Comparison of ENCODE assay signal across 19 cellular contexts in genomic region chr10:130875116-130875515, GRCh38.
DNase-seq lines count a peak whose midpoint lies in the region; ATAC-seq and TF ChIP-seq lines count a peak whose summit lies in the region.
"Had no signal": no experiment of that assay in that cellular context is flagged by ENCODE, and none has a peak within 500 bp of the region (broad histone marks: within the 10 kb centered on the region; RNA-seq: fewer than 3 reads in every experiment).

No MANE protein-coding gene starts in this region.

- H3K27me3 ChIP-seq in endodermal cell (ENCODE audit: control insufficient read depth, insufficient read depth, low read length, poor library complexity, severe bottlenecking) (no peaks in the 10 kb centered on the region), sigmoid colon (no peaks in the 10 kb centered on the region)
- H3K27me3 ChIP-seq: BLaER1 treated with 17β-estradiol and CSF1 and Interleukin-3, amounts not matched to agents 10 nM and 100 nM had no signal

- H3K4me1 ChIP-seq in endodermal cell (ENCODE audit: control insufficient read depth, insufficient read depth, low read length) (no peaks in the 10 kb centered on the region), sigmoid colon (no peaks in the 10 kb centered on the region)
- H3K4me1 ChIP-seq: A549, Caco-2 had no signal

- H3K9ac ChIP-seq in endodermal cell (ENCODE audit: extremely low read depth, low read length, poor library complexity, severe bottlenecking): no peak overlapping the region
- H3K9ac ChIP-seq: BLaER1 treated with 17β-estradiol and CSF1 and Interleukin-3, amounts not matched to agents 10 nM and 100 nM had no signal

- no peaks in the 10 kb centered on the region for H3K36me3 Mint-ChIP-seq in endodermal cell (ENCODE audit: low read depth)
- H3K36me3 Mint-ChIP-seq: CD8-positive, alpha-beta T cell had no signal

- intact Hi-C loops in cardiac septum (cut with DNase I) (no loop called here), left cardiac atrium (cut with DNase I) (no loop called here), sigmoid colon (cut with DNase I) (no loop called here)

- H3K4me3 ChIP-seq in endodermal cell (ENCODE audit: low read length): no peak overlapping the region
- no peak overlapping the region for H3K4me3 ChIP-seq in sigmoid colon
- H3K4me3 ChIP-seq: A549; BLaER1 treated with 17β-estradiol and CSF1 and Interleukin-3, amounts not matched to agents 10 nM and 100 nM; GM12878 had no signal

- no peaks in the 10 kb centered on the region for H3K9me3 Mint-ChIP-seq in endodermal cell
- H3K9me3 Mint-ChIP-seq: CD4-positive, alpha-beta T cell; CD8-positive, alpha-beta T cell had no signal

- no peak overlapping the region for H3K27ac Mint-ChIP-seq in endodermal cell
- H3K27ac Mint-ChIP-seq: B cell; CD4-positive, alpha-beta T cell; CD8-positive, alpha-beta T cell had no signal

- no peak for TF ChIP-seq CTCF in VCaP (conservative IDR thresholded peaks at IDR 0.05)
- TF ChIP-seq CTCF in endodermal cell (conservative IDR thresholded peaks at IDR 0.05): no peak
- TF ChIP-seq CTCF in sigmoid colon (IDR thresholded peaks at IDR 0.05): no peak

- no peak for TF ChIP-seq EP300 in sigmoid colon (IDR thresholded peaks at IDR 0.05)

- TF ChIP-seq POLR2A in sigmoid colon (IDR thresholded peaks at IDR 0.05): no peak

- H3K27me3 Mint-ChIP-seq in endodermal cell (ENCODE audit: insufficient read depth): no peaks in the 10 kb centered on the region
- H3K27me3 Mint-ChIP-seq: B cell had no signal

- H3K27ac ChIP-seq in VCaP (peak overlapping the region; percentile 65; the same call in 1 of the 2 replicates), endodermal cell (ENCODE audit: low read depth, low read length) (no peak overlapping the region), sigmoid colon (no peak overlapping the region)
- H3K27ac ChIP-seq: 22Rv1; A549; BLaER1 treated with 17β-estradiol and CSF1 and Interleukin-3, amounts not matched to agents 10 nM and 100 nM; C4-2B had no signal

- 94 to 100% methylated on average over 1 to 2 of the region's 2 CpGs for WGBS in endodermal cell (ENCODE audit: insufficient coverage in 1 of 2, insufficient read length in 1 of 2), 2 experiments
- 25 to 63% methylated on average over 2 of the region's 2 CpGs for WGBS in sigmoid colon, 2 donors

- no peak overlapping the region for H3K4me3 Mint-ChIP-seq in endodermal cell
- H3K4me3 Mint-ChIP-seq: B cell; CD4-positive, alpha-beta T cell; CD8-positive, alpha-beta T cell had no signal

- H3K4me1 Mint-ChIP-seq in endodermal cell: no peaks in the 10 kb centered on the region
- H3K4me1 Mint-ChIP-seq: B cell had no signal

- no peaks in the 10 kb centered on the region for H3K36me3 ChIP-seq in endodermal cell (ENCODE audit: control insufficient read depth, insufficient read depth, low read length)
- no peaks in the 10 kb centered on the region for H3K36me3 ChIP-seq in sigmoid colon
- H3K36me3 ChIP-seq: BLaER1 treated with 17β-estradiol and CSF1 and Interleukin-3, amounts not matched to agents 10 nM and 100 nM had no signal

- DNase-seq in cardiac septum (ENCODE audit: low spot score): peak; percentile 54
- no peak for DNase-seq in left cardiac atrium
- DNase-seq in endodermal cell: peak; percentile 28
- peak; percentile 13 for DNase-seq in sigmoid colon
- DNase-seq in epidermal melanocyte (ENCODE audit: insufficient read length, low spot score): no peak
- DNase-seq in GM19238 (ENCODE audit: insufficient read length, low spot score): no peak
- DNase-seq: AML-193; Caco-2; Calu3; CD4-positive, alpha-beta T cell; CD8-positive, alpha-beta T cell; GDM1 had no signal

- ATAC-seq in left cardiac atrium: no peak
- ATAC-seq: A549; CD8-positive, alpha-beta T cell; GM12878 had no signal

- H3K9me3 ChIP-seq in endodermal cell (ENCODE audit: control insufficient read depth, low read length) (no peaks in the 10 kb centered on the region), sigmoid colon (no peaks in the 10 kb centered on the region)
- H3K9me3 ChIP-seq: A549, Caco-2 had no signal

Comparison
In these comparisons a context has a peak if more than half of its experiments do, and no peak if none do; other contexts are left out.
1. DNase-seq: peak in cardiac septum (single experiment), endodermal cell (single experiment) and sigmoid colon (single experiment); none in left cardiac atrium (single experiment), epidermal melanocyte (single experiment) and GM19238 (single experiment).